ENCODE assay signal across 24 cellular contexts in genomic region chr19:4687396-4687795, GRCh38.
"Had no signal": no experiment of that assay in that cellular context is flagged by ENCODE, and none has a peak within 500 bp of the region (broad histone marks: within the 10 kb centered on the region; RNA-seq: fewer than 3 reads in every experiment).

No MANE protein-coding gene starts in this region.

- H3K4me1 ChIP-seq: vagina had no signal

- FAIRE-seq: frontal cortex, TTC549 had no signal

- DNase-seq: activated CD4-positive, alpha-beta T cell treated with anti-CD3 and anti-CD28 coated beads, Interleukin-2, amount 10 ng/mL, durations not matched to agents 7 days and 5 days; activated CD4-positive, CD25-positive, alpha-beta regulatory T cell treated with anti-CD3 and anti-CD28 coated beads, Interleukin-2, amount 50 U/mL, for 72 hours; activated CD8-positive, alpha-beta T cell treated with anti-CD3 and anti-CD28 coated beads, Interleukin-2, amount 10 ng/mL, durations not matched to agents 7 days and 5 days; activated gamma-delta T cell; activated naive CD4-positive, alpha-beta T cell treated with anti-CD3 and anti-CD28 coated beads, Interleukin-2, amount 50 U/mL, for 16 hours; activated naive CD8-positive, alpha-beta T cell treated with anti-CD3 and anti-CD28 coated beads, Interleukin-2, amount 50 U/mL, for 24 hours; anterior cingulate cortex; central memory CD4-positive, alpha-beta T cell; dorsolateral prefrontal cortex; effector memory CD8-positive, alpha-beta T cell; glutamatergic neuron; hypothalamus; midbrain; natural killer cell; retina; spleen; stimulated activated CD4-positive, alpha-beta T cell treated with anti-CD3 and anti-CD28 coated beads, Interleukin-4, amount 100 ng/mL, for 1 hour; stimulated activated naive CD4-positive, alpha-beta T cell; WERI-Rb-1 had no signal

- H3K4me3 ChIP-seq: dorsolateral prefrontal cortex, esophagus muscularis mucosa, spleen, thoracic aorta, vagina had no signal

- ATAC-seq: activated CD8-positive, alpha-beta T cell treated with anti-CD3 and anti-CD28 coated beads, Interleukin-2, amount 10 ng/mL, durations not matched to agents 7 days and 5 days; activated naive CD8-positive, alpha-beta T cell treated with anti-CD3 and anti-CD28 coated beads, Interleukin-2, amount 50 U/mL, for 24 hours; effector memory CD8-positive, alpha-beta T cell; natural killer cell had no signal

- H3K27me3 ChIP-seq: dorsolateral prefrontal cortex, esophagus muscularis mucosa, spleen, vagina had no signal

- H3K9me3 ChIP-seq: esophagus muscularis mucosa, spleen, thoracic aorta, vagina had no signal

- H3K27ac ChIP-seq: esophagus muscularis mucosa, spleen, thoracic aorta, vagina, WERI-Rb-1 had no signal
